9 cellular contexts compared by ENCODE assay signal in genomic region chr17:57121308-57122042, GRCh38. TPM values are rescaled to one million over a fixed set of nuclear protein-coding genes. Genes with fewer than 3 reads are reported as not detected.
DNase-seq lines count a peak whose midpoint lies in the region; ATAC-seq, FAIRE-seq and TF ChIP-seq lines count a peak whose summit lies in the region.
"Had no signal": no experiment of that assay in that cellular context is flagged by ENCODE, and none has a peak within 500 bp of the region (broad histone marks: within the 10 kb centered on the region; RNA-seq: fewer than 3 reads in every experiment).

No MANE protein-coding gene starts in this region.

- no peak for ATAC-seq in HG03469 (IDR thresholded peaks at IDR 0.05; ENCODE audit: unreplicated experiment)
- ATAC-seq in HG03025 (IDR thresholded peaks at IDR 0.05; ENCODE audit: low FRiP score, unreplicated experiment), result no peak

- no peak overlapping the region for H3K9ac ChIP-seq in keratinocyte (ENCODE audit: control insufficient read depth, extremely low read depth, insufficient read depth, low read length)

- no peak overlapping the region for H3K27ac ChIP-seq in keratinocyte (ENCODE audit: control insufficient read depth, insufficient read depth, low read length)

- dilution Hi-C loops in keratinocyte (cut with MboI; ENCODE audit: extremely low pct_ligation_motif_present, low sequenced_read_pairs), result no loop called here

- no peak overlapping the region for H3K4me3 ChIP-seq in keratinocyte (ENCODE audit: control insufficient read depth in 2 of 3, extremely low read depth in 1 of 3, insufficient read depth in 2 of 3, low read depth in 1 of 3, low read length in 3 of 3)

- CTCF ChIA-PET in Calu3 (lab: Charles Lee), result interaction anchor here (0.6 kb wide), 1 partner anchor 14 kb away, joined by 3 read pairs; no protein-coding TSS in a partner anchor

- intact Hi-C loops in Calu3 (cut with micrococcal nuclease; ENCODE audit: unreplicated experiment), result no loop called here

- H3K9me1 ChIP-seq in keratinocyte (ENCODE audit: control insufficient read depth, extremely low read depth, insufficient read depth, low read length), result peaks cover 2% of the 10 kb centered on the region

- no peak overlapping the region for H2AFZ ChIP-seq in keratinocyte (ENCODE audit: control insufficient read depth, low read length)

- H3K4me3 Mint-ChIP-seq in Calu3 (ENCODE audit: low read depth, unreplicated experiment), result no peak overlapping the region
- H3K4me3 Mint-ChIP-seq: memory B cell had no signal

- BruUV-seq in Calu3 (replicated peaks; lab: Mats Ljungman, UMichigan), result no TSS peak

- no peaks in the 10 kb centered on the region for H3K4me1 Mint-ChIP-seq in Calu3 (ENCODE audit: low read depth, unreplicated experiment)
- H3K4me1 Mint-ChIP-seq: memory B cell had no signal

- peaks cover 19 to 32% of the 10 kb centered on the region in 2 experiments for H3K36me3 ChIP-seq in keratinocyte (ENCODE audit: control insufficient read depth in 2 of 2, extremely low read depth in 1 of 2, insufficient read depth in 2 of 2, low read length in 2 of 2)

- DNase-seq in Calu3 (peak; percentile 29), HT1080 (ENCODE audit: low read depth) (peak; percentile 46), amniotic epithelial cell (ENCODE audit: low read depth) (peak; percentile 35), keratinocyte (ENCODE audit: low read depth, low spot score) (no peak), GM19240 (ENCODE audit: insufficient read length, low spot score) (no peak), GM20000 (ENCODE audit: low spot score) (no peak)

- H3K79me2 ChIP-seq in keratinocyte (ENCODE audit: control insufficient read depth, insufficient read depth, low read length), result no peaks in the 10 kb centered on the region

- no peaks in the 10 kb centered on the region for H3K27me3 Mint-ChIP-seq in Calu3 (ENCODE audit: unreplicated experiment)
- H3K27me3 Mint-ChIP-seq: memory B cell had no signal

- no peaks in the 10 kb centered on the region for H3K9me3 ChIP-seq in keratinocyte (ENCODE audit: control insufficient read depth, low read depth, low read length)

- no peaks in the 10 kb centered on the region for H3K27me3 ChIP-seq in keratinocyte (ENCODE audit: control insufficient read depth, extremely low read depth, insufficient read depth, low read length)

- no peaks in the 10 kb centered on the region for H3K4me1 ChIP-seq in keratinocyte (ENCODE audit: control insufficient read depth, extremely low read depth, insufficient read depth, low read length)

- no peak overlapping the region for H3K4me2 ChIP-seq in keratinocyte (ENCODE audit: control insufficient read depth, extremely low read depth, insufficient read depth, low read depth, low read length)

- no peaks in the 10 kb centered on the region for H4K20me1 ChIP-seq in keratinocyte (ENCODE audit: control insufficient read depth, extremely low read depth, insufficient read depth, low read length)

- H3K9me3 Mint-ChIP-seq in Calu3 (ENCODE audit: low read depth, unreplicated experiment), result no peaks in the 10 kb centered on the region
- H3K9me3 Mint-ChIP-seq: memory B cell had no signal

- no peak for FAIRE-seq in keratinocyte (lab: Jason Lieb, UNC)

- no peak overlapping the region for H3K27ac Mint-ChIP-seq in Calu3 (ENCODE audit: unreplicated experiment)
- H3K27ac Mint-ChIP-seq: memory B cell had no signal

- peaks cover 25% of the 10 kb centered on the region for H3K36me3 Mint-ChIP-seq in Calu3 (ENCODE audit: insufficient read depth, unreplicated experiment)

- TF ChIP-seq CTCF in Calu3 (IDR thresholded peaks at IDR 0.05; ENCODE audit: unreplicated experiment) (no peak), keratinocyte (optimal IDR thresholded peaks at IDR 0.05 in 1 of 3, IDR thresholded peaks at IDR 0.05 in 1 of 3, conservative IDR thresholded peaks at IDR 0.05 in 1 of 3; ENCODE audit: extremely low read depth in 1 of 3, insufficient read depth in 2 of 3, low read length in 3 of 3) (peak; percentile 27 to 38 (median 38)), GM20000 (IDR thresholded peaks at IDR 0.05; ENCODE audit: extremely low read depth, missing control alignments) (no peak)

RNA-seq across cellular contexts. Expression of gene AKAP1, which starts 36.4 kb away (rescaled TPM):
- 41.4 and 48.4 TPM in 2 replicates for total RNA-seq in Calu3 (2022)
- total RNA-seq in HT1080 (2014; rRNA removed; shearing (Covaris generic)), result 42.9 and 54.5 TPM in 2 replicates
- polyA plus RNA-seq in HT1080 (2015; cell fraction: cytosol; rRNA removed), result 26.4 and 30.2 TPM in 2 replicates
- polyA plus RNA-seq in HT1080 (2015; cell fraction: nucleus; rRNA removed), result 46.0 and 58.7 TPM in 2 replicates
- 24.1 to 39.5 TPM (median 31.3 TPM) in 3 replicates for polyA plus RNA-seq in keratinocyte
- polyA plus RNA-seq in keratinocyte (2011; ENCODE audit: low read depth), result 33.6 TPM
- 16.5 and 16.6 TPM in 2 replicates for polyA plus RNA-seq in keratinocyte (2011; cell fraction: cytosol; rRNA removed)
- polyA plus RNA-seq in keratinocyte (2011; cell fraction: nucleus; rRNA removed), result 106 and 125 TPM in 2 replicates
- polyA plus RNA-seq in keratinocyte (2012; ENCODE audit: low replicate concordance), result 15.7 and 21.0 TPM in 2 replicates
- polyA minus RNA-seq in keratinocyte, result 65.2 to 105 TPM (median 75.1 TPM) in 3 replicates
- polyA minus RNA-seq in keratinocyte (2011; cell fraction: cytosol; rRNA and poly(A)+ RNA removed), result 49.1 TPM
- 69.1 and 71.8 TPM in 2 replicates for polyA minus RNA-seq in keratinocyte (2011; cell fraction: nucleus; rRNA and poly(A)+ RNA removed)

Comparison
In these comparisons a context has a peak if more than half of its experiments do, and no peak if none do; other contexts are left out.
1. DNase-seq: peak in Calu3 (single experiment), HT1080 (single experiment) and amniotic epithelial cell (single experiment); none in keratinocyte (single experiment), GM19240 (single experiment) and GM20000 (single experiment).
2. CTCF ChIP-seq: peak in keratinocyte (3 of 3); none in Calu3 (single experiment) and GM20000 (single experiment).